Comparison of ENCODE assay signal across 16 cellular contexts in genomic region chr5:77846422-77847128, GRCh38.
"Had no signal": no experiment of that assay in that cellular context is flagged by ENCODE, and none has a peak within 500 bp of the region (broad histone marks: within the 10 kb centered on the region; RNA-seq: fewer than 3 reads in every experiment).

No MANE protein-coding gene starts in this region.

- H3K36me3 ChIP-seq: brain microvascular endothelial cell, gastroesophageal sphincter, tibial artery had no signal

- H3K4me3 Mint-ChIP-seq: activated naive CD8-positive, alpha-beta T cell; effector memory CD8-positive, alpha-beta T cell; stimulated activated naive B cell treated with anti-CD40 and anti-IgM and Interleukin-4, amounts not matched to agents 10 μg/mL and 1 μg/mL and 100 μg/mL, for 72 hours; T-helper 17 cell; WTC11 had no signal

- H3K36me3 Mint-ChIP-seq: activated naive CD8-positive, alpha-beta T cell; naive B cell; WTC11 had no signal

- H3K27ac ChIP-seq: brain microvascular endothelial cell, gastroesophageal sphincter, tibial artery had no signal

- H3K9me3 ChIP-seq: gastroesophageal sphincter, tibial artery had no signal

- ATAC-seq: effector memory CD8-positive, alpha-beta T cell; gastroesophageal sphincter; left lobe of liver; stimulated activated naive B cell treated with anti-CD40 and anti-IgM and Interleukin-4, amounts not matched to agents 10 μg/mL and 1 μg/mL and 100 μg/mL, for 72 hours; T-helper 17 cell; WTC11 had no signal

- H3K27ac Mint-ChIP-seq: activated naive CD8-positive, alpha-beta T cell; effector memory CD8-positive, alpha-beta T cell; naive B cell; stimulated activated naive B cell treated with anti-CD40 and anti-IgM and Interleukin-4, amounts not matched to agents 10 μg/mL and 1 μg/mL and 100 μg/mL, for 72 hours; T-helper 17 cell; WTC11 had no signal

- DNase-seq: activated CD4-positive, alpha-beta T cell treated with anti-CD3 and anti-CD28 coated beads for 48 hours; activated CD8-positive, alpha-beta memory T cell treated with anti-CD3 and anti-CD28 coated beads for 24 hours; activated gamma-delta T cell treated with Interleukin-2 at 50 U/mL for 16 hours; brain microvascular endothelial cell; cerebellar nuclear complex; effector memory CD8-positive, alpha-beta T cell; naive B cell; stimulated activated CD4-positive, alpha-beta T cell treated with anti-CD3 and anti-CD28 coated beads, Interleukin-15, amount 100 ng/mL, for 24 hours; stimulated activated CD4-positive, alpha-beta T cell treated with anti-CD3 and anti-CD28 coated beads, Interleukin-4, amount 100 ng/mL, for 1 hour; stimulated activated naive B cell treated with anti-CD40 and anti-IgM and Interleukin-4, amounts not matched to agents 10 μg/mL and 1 μg/mL and 100 μg/mL, for 72 hours; T-helper 17 cell; tibial artery had no signal

- H3K9me3 Mint-ChIP-seq: effector memory CD8-positive, alpha-beta T cell; stimulated activated naive B cell treated with anti-CD40 and anti-IgM and Interleukin-4, amounts not matched to agents 10 μg/mL and 1 μg/mL and 100 μg/mL, for 72 hours; WTC11 had no signal

- H3K27me3 ChIP-seq: brain microvascular endothelial cell had no signal

- H3K4me3 ChIP-seq: gastroesophageal sphincter, tibial artery had no signal
